Comparison of ENCODE assay signal across 22 cellular contexts in genomic region chr9:124511426-124511840, GRCh38. TPM values are rescaled to one million over a fixed set of nuclear protein-coding genes. Genes with fewer than 3 reads are reported as not detected.
DNase-seq lines count a peak whose midpoint lies in the region; ATAC-seq and TF ChIP-seq lines count a peak whose summit lies in the region.
"Had no signal": no experiment of that assay in that cellular context is flagged by ENCODE, and none has a peak within 500 bp of the region (broad histone marks: within the 10 kb centered on the region; RNA-seq: fewer than 3 reads in every experiment).

No MANE protein-coding gene starts in this region.

- no peak overlapping the region for H3K9ac ChIP-seq in trophoblast cell (ENCODE audit: low read length)
- H3K9ac ChIP-seq: GM23248 had no signal

- H3K36me3 ChIP-seq in Panc1 (ENCODE audit: control insufficient read depth, insufficient read depth, low read length) (no peaks in the 10 kb centered on the region; the same call in 1 of the 2 replicates), trophoblast cell (ENCODE audit: control insufficient read depth in 1 of 2, insufficient read depth in 2 of 2, low read length in 2 of 2) (no peaks in the 10 kb centered on the region)
- no peaks in the 10 kb centered on the region for H3K36me3 ChIP-seq in CD8-positive, alpha-beta T cell (ENCODE audit: insufficient read depth, low read length)
- H3K36me3 ChIP-seq: heart right ventricle, prostate gland had no signal

- H3K23ac ChIP-seq in trophoblast cell (ENCODE audit: low read length) = no peak overlapping the region

- H3K27me3 Mint-ChIP-seq in CD8-positive, alpha-beta T cell (ENCODE audit: low read depth) = peaks cover 14% of the 10 kb centered on the region
- H3K27me3 Mint-ChIP-seq: CD4-positive, alpha-beta T cell had no signal

- H3K14ac ChIP-seq in trophoblast cell (ENCODE audit: low read length) = no peak overlapping the region

- peaks cover 11% of the 10 kb centered on the region; the same call in 1 of the 2 replicates for H3K4me1 ChIP-seq in Panc1 (ENCODE audit: control insufficient read depth, insufficient read depth, low read length)
- H3K4me1 ChIP-seq in trophoblast cell (ENCODE audit: control insufficient read depth in 1 of 2, insufficient read depth in 2 of 2, low read length in 2 of 2) = no peaks in the 10 kb centered on the region
- H3K4me1 ChIP-seq in CD8-positive, alpha-beta T cell (ENCODE audit: insufficient read depth, low read length) = no peaks in the 10 kb centered on the region
- H3K4me1 ChIP-seq: prostate gland had no signal

- no peaks in the 10 kb centered on the region for H3K36me3 Mint-ChIP-seq in CD8-positive, alpha-beta T cell

- no peaks in the 10 kb centered on the region for H3K9me3 Mint-ChIP-seq in CD8-positive, alpha-beta T cell
- H3K9me3 Mint-ChIP-seq: CD4-positive, alpha-beta T cell had no signal

- H2BK5ac ChIP-seq in trophoblast cell (ENCODE audit: low read depth, low read length, poor library complexity) = no peak overlapping the region

- DNase-seq in GM13976 (ENCODE audit: low spot score) (peak; percentile 37), Panc1 (ENCODE audit: low read depth, low spot score) (no peak), erythroblast (lab: John Stamatoyannopoulos, UW) (peak; percentile 43 to 45), trophoblast cell (no peak), NCI-H146 (lab: John Stamatoyannopoulos, UW) (no peak), NOMO-1 treated with DMSO at 0.1 percent for 48 hours (lab: John Stamatoyannopoulos, UW; ENCODE audit: unreplicated experiment) (no peak)
- no peak for DNase-seq in CD8-positive, alpha-beta T cell
- DNase-seq: activated effector memory CD4-positive, alpha-beta T cell treated with Interleukin-2 at 50 U/mL for 16 hours; anterior cingulate cortex; CD4-positive, alpha-beta T cell; cortex of kidney; GDM1; heart right ventricle; KBM-7; left ventricle myocardium superior; NCI-H1105 had no signal

- no CpG with 5 or more reads among the region's 6 CpGs for WGBS in trophoblast cell (ENCODE audit: extremely low coverage, insufficient coverage, insufficient read length)

- H3K4me3 ChIP-seq in Panc1 (ENCODE audit: low read depth in 2 of 2, low read length in 2 of 2) (no peak overlapping the region), trophoblast cell (ENCODE audit: low read depth, low read length) (no peak overlapping the region)
- H3K4me3 ChIP-seq in CD8-positive, alpha-beta T cell (ENCODE audit: low read depth, low read length) = no peak overlapping the region
- H3K4me3 ChIP-seq: GM23248, heart right ventricle, prostate gland had no signal

- no peak overlapping the region for H4K8ac ChIP-seq in trophoblast cell (ENCODE audit: low read depth, low read length)

- CTCF ChIA-PET in Panc1 (lab: Charles Lee) = interaction anchor here (1.0 kb wide), 1 partner anchor 25 kb away, joined by 3 read pairs; no protein-coding TSS in a partner anchor
- CTCF ChIA-PET in CD8-positive, alpha-beta T cell (lab: Charles Lee) = no interaction called here

- no peak overlapping the region for H3K27ac Mint-ChIP-seq in CD8-positive, alpha-beta T cell
- H3K27ac Mint-ChIP-seq: CD4-positive, alpha-beta T cell had no signal

- H3K79me2 ChIP-seq in trophoblast cell (ENCODE audit: control insufficient read depth, insufficient read depth, low read length, poor library complexity) = no peaks in the 10 kb centered on the region

- ATAC-seq in Panc1 = peak; percentile 63
- ATAC-seq in CD8-positive, alpha-beta T cell = no peak
- no peak for ATAC-seq in HG02970 (IDR thresholded peaks at IDR 0.05; ENCODE audit: low FRiP score, unreplicated experiment)
- ATAC-seq: esophagus mucosa, left ventricle myocardium superior had no signal

- no peaks in the 10 kb centered on the region for H3K4me1 Mint-ChIP-seq in CD8-positive, alpha-beta T cell (ENCODE audit: low read depth)

- no peak overlapping the region for H3K4me2 ChIP-seq in trophoblast cell (ENCODE audit: low read length)

- no peaks in the 10 kb centered on the region for H3K27me3 ChIP-seq in Panc1 (ENCODE audit: control insufficient read depth, insufficient read depth, low read length)
- H3K27me3 ChIP-seq in trophoblast cell (ENCODE audit: insufficient read depth, low read length) = no peaks in the 10 kb centered on the region
- H3K27me3 ChIP-seq in CD8-positive, alpha-beta T cell (ENCODE audit: insufficient read depth, low read length) = no peaks in the 10 kb centered on the region

- peak overlapping the region; percentile 19 for H4K91ac ChIP-seq in trophoblast cell (ENCODE audit: low read depth, low read length)

- POLR2A ChIA-PET in Panc1 (lab: Charles Lee) = no interaction called here
- POLR2A ChIA-PET in CD8-positive, alpha-beta T cell (lab: Charles Lee) = no interaction called here

- H3K27ac ChIP-seq in Panc1 (ENCODE audit: low read length) = no peak overlapping the region
- no peak overlapping the region for H3K27ac ChIP-seq in trophoblast cell (ENCODE audit: low read depth, low read length)
- H3K27ac ChIP-seq in CD8-positive, alpha-beta T cell (ENCODE audit: low read depth, low read length) = no peak overlapping the region
- H3K27ac ChIP-seq: GM23248, heart right ventricle, prostate gland, VCaP had no signal

- no peak overlapping the region for H4K12ac ChIP-seq in trophoblast cell (ENCODE audit: low read depth, low read length)

- H2AK5ac ChIP-seq in trophoblast cell (ENCODE audit: low read length) = no peak overlapping the region

- H3K9me3 ChIP-seq in Panc1 (ENCODE audit: control insufficient read depth, insufficient read depth, low read depth, low read length) (no peaks in the 10 kb centered on the region), trophoblast cell (ENCODE audit: insufficient read depth, low read depth, low read length) (no peaks in the 10 kb centered on the region)
- H3K9me3 ChIP-seq in CD8-positive, alpha-beta T cell (ENCODE audit: low read length) = no peaks in the 10 kb centered on the region
- H3K9me3 ChIP-seq: heart right ventricle, prostate gland had no signal

- intact Hi-C loops in Panc1 (cut with micrococcal nuclease; ENCODE audit: unreplicated experiment) = loop anchor here (10.0 kb wide), 1 partner anchor 97 kb away; the partner anchor contains the start of gene PSMB7
- intact Hi-C loops in CD8-positive, alpha-beta T cell (cut with DNase I, micrococcal nuclease) = no loop called here

- H3K79me1 ChIP-seq in trophoblast cell (ENCODE audit: low read length) = no peaks in the 10 kb centered on the region

- TF ChIP-seq POLR2A in erythroblast (IDR thresholded peaks at IDR 0.05; ENCODE audit: low read length) = no peak

- H3K18ac ChIP-seq in trophoblast cell (ENCODE audit: low read length) = no peak overlapping the region

- no peak overlapping the region for H3K4me3 Mint-ChIP-seq in CD8-positive, alpha-beta T cell
- H3K4me3 Mint-ChIP-seq: CD4-positive, alpha-beta T cell had no signal

- no peak overlapping the region for H2BK12ac ChIP-seq in trophoblast cell (ENCODE audit: low read length)

- no peak overlapping the region for H2BK120ac ChIP-seq in trophoblast cell (ENCODE audit: insufficient read depth, low read length, poor library complexity)

- H2AFZ ChIP-seq in trophoblast cell (ENCODE audit: insufficient read depth, low read length, poor library complexity) = no peak overlapping the region
- H2AFZ ChIP-seq: GM23248 had no signal

- in situ Hi-C loops in GM13976 (cut with MboI; ENCODE audit: low sequenced_read_pairs, unreplicated experiment) (no loop called here), Panc1 (cut with HindIII; ENCODE audit: low pct_unique_long_range_greater_than_20kb, low sequenced_read_pairs) (no loop called here)

- no TSS peak for BruUV-seq in Panc1 (replicated peaks; lab: Mats Ljungman, UMichigan)

- no peak overlapping the region for H3K4ac ChIP-seq in trophoblast cell (ENCODE audit: low read depth, low read length)

- TF ChIP-seq CTCF in GM13976 (IDR thresholded peaks at IDR 0.05; ENCODE audit: borderline replicate concordance, control extremely low read depth, extremely low read depth, insufficient read depth, missing control alignments) (no peak), Panc1 (IDR thresholded peaks at IDR 0.05) (no peak; the same call in 1 of the 2 replicates)
- no peak for TF ChIP-seq CTCF in CD8-positive, alpha-beta T cell (IDR thresholded peaks at IDR 0.05)

RNA-seq across cellular contexts. Expression of gene NR5A1, which starts 4.2 kb away (rescaled TPM):
- 2.5 TPM for total RNA-seq in Panc1 (2021; ENCODE audit: unreplicated experiment)
- 2.0 TPM for polyA plus RNA-seq in Panc1 (2012; ENCODE audit: insufficient read length)
- 0.31 and 0.32 TPM in 2 replicates for polyA plus RNA-seq in trophoblast cell (2013)
- total RNA-seq in CD8-positive, alpha-beta T cell = not detected
- total RNA-seq: activated CD8-positive, alpha-beta memory T cell treated with anti-CD3 and anti-CD28 coated beads for 36 hours; CD4-positive, alpha-beta T cell; esophagus mucosa; GM23248; heart right ventricle; left ventricle myocardium superior had no signal
- polyA plus RNA-seq: GM23248 had no signal

Comparison
In these comparisons a context has a peak if more than half of its experiments do, and no peak if none do; other contexts are left out.
1. DNase-seq: peak in GM13976 (single experiment) and erythroblast (2 of 2); none in Panc1 (single experiment), trophoblast cell (0 of 2), NCI-H146 (single experiment), CD8-positive, alpha-beta T cell (0 of 7) and NOMO-1 treated with DMSO at 0.1 percent for 48 hours (single experiment).